In the genomic region with DNA sequence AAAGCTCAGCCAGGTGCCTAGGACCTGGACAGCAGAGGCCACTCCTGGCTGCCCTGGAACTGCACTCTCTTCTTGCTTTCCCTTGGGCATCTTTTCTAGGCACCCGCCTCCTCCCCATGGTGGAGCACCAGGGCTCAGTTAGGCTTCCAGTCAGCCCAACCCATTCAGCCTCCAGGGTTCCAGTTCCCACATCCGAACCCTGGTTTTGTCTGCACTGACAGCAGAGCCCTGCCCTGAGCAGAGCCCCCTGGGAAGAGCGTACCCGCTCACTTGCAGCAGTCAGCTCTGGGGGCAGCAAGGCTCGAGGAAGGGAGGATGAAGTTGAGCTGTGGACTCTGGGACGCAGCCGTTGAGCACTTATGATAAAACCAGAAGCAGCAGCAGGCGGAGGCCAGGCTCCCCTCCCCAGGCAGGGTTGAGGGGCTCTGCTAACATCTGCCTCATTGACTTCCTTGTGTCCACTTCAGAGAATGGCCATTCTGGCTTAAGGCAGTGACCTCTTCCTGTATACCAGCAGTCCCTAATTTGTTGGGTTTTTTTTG, we compare ENCODE assay signal across 18 cellular contexts.
A peak's percentile ranks its signal among the peaks of the same experiment; 100 is the strongest.
DNase-seq lines count a peak whose midpoint lies in the region; ATAC-seq and TF ChIP-seq lines count a peak whose summit lies in the region.
"Had no signal": no experiment of that assay in that cellular context is flagged by ENCODE, and none has a peak within 500 bp of the region (broad histone marks: within the 10 kb centered on the region; RNA-seq: fewer than 3 reads in every experiment).

No MANE protein-coding gene starts in this region.

- no peak for TF ChIP-seq CTCF in osteoblast (IDR thresholded peaks at IDR 0.05; ENCODE audit: extremely low read depth, low read depth, low read length)

- H4K20me1 ChIP-seq in osteoblast (ENCODE audit: insufficient read depth, low read length) (no peaks in the 10 kb centered on the region), Karpas-422 (ENCODE audit: insufficient read depth, low read depth, low read length) (peaks cover 5% of the 10 kb centered on the region; the same call in 1 of the 2 replicates)

- H3K9me2 ChIP-seq in Karpas-422 (replicated peaks; ENCODE audit: insufficient read depth, low read length) = no peaks in the 10 kb centered on the region

- H3K4me1 ChIP-seq in right cardiac atrium (ENCODE audit: control insufficient read depth, insufficient read depth, low read length) = peaks cover 7% of the 10 kb centered on the region
- H3K4me1 ChIP-seq in osteoblast (ENCODE audit: insufficient read depth, low read length) = peaks cover 2% of the 10 kb centered on the region
- H3K4me1 ChIP-seq in Karpas-422 (ENCODE audit: low read length) = no peaks in the 10 kb centered on the region
- H3K4me1 ChIP-seq: BE2C had no signal

- H3K79me2 ChIP-seq in osteoblast (ENCODE audit: insufficient read depth, low read length) (no peaks in the 10 kb centered on the region), Karpas-422 (ENCODE audit: low read length) (no peaks in the 10 kb centered on the region)

- H3K9ac ChIP-seq in Karpas-422 (ENCODE audit: low read length) = no peak overlapping the region
- H3K9ac ChIP-seq: GM23248 had no signal

- H2AFZ ChIP-seq in osteoblast (ENCODE audit: low read length) = no peak overlapping the region
- no peak overlapping the region for H2AFZ ChIP-seq in Karpas-422 (ENCODE audit: low read length)
- H2AFZ ChIP-seq: GM23248 had no signal

- peak in 2 of 3 donors; percentile 13 to 28 for DNase-seq in right cardiac atrium
- no peak for DNase-seq in left cardiac atrium
- peak; percentile 36 for DNase-seq in islet precursor cell
- DNase-seq in osteoblast (ENCODE audit: insufficient read length, low spot score, missing footprints) = peak; percentile 69
- DNase-seq in superior temporal gyrus (ENCODE audit: extremely low spot score) = no peak
- no peak for DNase-seq in NOMO-1 treated with dmso at 0.1 percent for 144 hours (lab: John Stamatoyannopoulos, UW; ENCODE audit: unreplicated experiment)
- DNase-seq in Karpas-422 = no peak
- DNase-seq: ACHN; BE2C; C1 segment of cervical spinal cord; CD4-positive, CD25-positive, alpha-beta regulatory T cell; CD8-positive, alpha-beta memory T cell; COR-L47; DMS 273 treated with DMSO at 0.1 percent for 48 hours; DMS53; GM23248; HCEC 1CT; IMR-90 had no signal

- H3K4me3 ChIP-seq in right cardiac atrium (ENCODE audit: low read length) (no peak overlapping the region), osteoblast (ENCODE audit: insufficient read depth, low read length) (no peak overlapping the region), Karpas-422 (ENCODE audit: low read length) (no peak overlapping the region)
- H3K4me3 ChIP-seq: GM23248 had no signal

- H3K9me3 ChIP-seq in right cardiac atrium (ENCODE audit: control insufficient read depth, low read length) (no peaks in the 10 kb centered on the region), osteoblast (ENCODE audit: low read depth, low read length) (no peaks in the 10 kb centered on the region), Karpas-422 (ENCODE audit: low read length) (no peaks in the 10 kb centered on the region)
- H3K9me3 ChIP-seq: BE2C had no signal

- 71% methylated on average over 8 of the region's 8 CpGs for WGBS in right cardiac atrium

- H3K27ac ChIP-seq in right cardiac atrium (ENCODE audit: low read length) (no peak overlapping the region), osteoblast (ENCODE audit: low read depth, low read length) (no peak overlapping the region), Karpas-422 (ENCODE audit: low read length) (no peak overlapping the region)
- H3K27ac ChIP-seq: GM23248 had no signal

- ATAC-seq in right cardiac atrium (no peak), left cardiac atrium (no peak)

- intact Hi-C loops in right cardiac atrium (cut with DNase I) = no loop called here
- intact Hi-C loops in left cardiac atrium (cut with DNase I) = no loop called here

- H3K4me2 ChIP-seq in osteoblast (ENCODE audit: insufficient read depth, low read length) (no peak overlapping the region), Karpas-422 (ENCODE audit: low read depth, low read length, poor library complexity, severe bottlenecking) (no peak overlapping the region)

- H3K27me3 ChIP-seq in right cardiac atrium (ENCODE audit: control insufficient read depth, insufficient read depth) (no peaks in the 10 kb centered on the region), osteoblast (ENCODE audit: insufficient read depth, low read length) (peaks cover 2% of the 10 kb centered on the region), Karpas-422 (ENCODE audit: low read length) (no peaks in the 10 kb centered on the region)
- H3K27me3 ChIP-seq: BE2C had no signal

- H3K36me3 ChIP-seq in osteoblast (ENCODE audit: insufficient read depth, low read length) = no peaks in the 10 kb centered on the region
- no peaks in the 10 kb centered on the region for H3K36me3 ChIP-seq in Karpas-422 (ENCODE audit: insufficient read depth, low read length)
- H3K36me3 ChIP-seq: BE2C had no signal

Comparison
In these comparisons a context has a peak if more than half of its experiments do, and no peak if none do; other contexts are left out.
1. DNase-seq: peak in right cardiac atrium (2 of 3), islet precursor cell (single experiment) and osteoblast (single experiment); none in left cardiac atrium (single experiment), superior temporal gyrus (single experiment), NOMO-1 treated with dmso at 0.1 percent for 144 hours (single experiment) and Karpas-422 (single experiment).